In the genomic region with DNA sequence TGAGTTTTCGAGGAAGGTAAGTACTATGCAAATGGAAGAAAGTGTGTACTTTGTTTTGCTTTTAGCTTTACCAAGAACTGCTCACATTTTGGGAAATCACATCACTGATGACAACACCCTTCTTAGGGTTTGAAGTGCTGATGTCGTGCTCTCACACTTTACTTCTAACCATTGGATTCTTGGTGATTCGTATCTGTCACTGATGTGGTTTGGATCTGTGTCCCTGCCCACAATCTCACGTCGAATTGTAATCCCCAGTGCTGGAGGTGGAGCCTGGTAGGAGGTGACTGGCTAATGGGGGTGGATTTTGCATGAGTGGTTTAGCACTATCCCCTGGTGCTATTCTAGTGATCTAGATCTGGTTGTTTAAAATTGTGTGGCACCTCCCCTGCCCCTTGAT, we compare ENCODE assay signal across 22 cellular contexts.
DNase-seq lines count a peak whose midpoint lies in the region.
"Had no signal": no experiment of that assay in that cellular context is flagged by ENCODE, and none has a peak within 500 bp of the region (broad histone marks: within the 10 kb centered on the region; RNA-seq: fewer than 3 reads in every experiment).

No MANE protein-coding gene starts in this region.

- no peaks in the 10 kb centered on the region for H3K4me1 ChIP-seq in CD4-positive, alpha-beta memory T cell (ENCODE audit: insufficient read depth, low read length)
- H3K4me1 ChIP-seq: SJSA1, tibial nerve had no signal

- H3K4me1 Mint-ChIP-seq in CD4-positive, alpha-beta memory T cell = peaks cover 3 to 21% (median 7%) of the 10 kb centered on the region in 4 donors
- H3K4me1 Mint-ChIP-seq in activated T-helper 1 cell treated with anti-CD3 and anti-CD28 coated beads, Interleukin-12 subunit alpha, Interleukin-12 subunit beta, Interleukin-2, Interleukin-4 antibody, amounts not matched to agents 30 ng/mL and 10 ng/mL and 1 ng/mL, durations not matched to agents 14 hours and 24 hours and 36 hours (ENCODE audit: low read depth) = peaks cover 6% of the 10 kb centered on the region

- H3K36me3 ChIP-seq in CD4-positive, alpha-beta memory T cell (ENCODE audit: insufficient read depth, low read length) = no peaks in the 10 kb centered on the region
- H3K36me3 ChIP-seq: cardiac muscle cell, SJSA1, tibial nerve had no signal

- no peak overlapping the region for H3K27ac Mint-ChIP-seq in CD4-positive, alpha-beta memory T cell
- no peak overlapping the region for H3K27ac Mint-ChIP-seq in activated T-helper 1 cell treated with anti-CD3 and anti-CD28 coated beads, Interleukin-12 subunit alpha, Interleukin-12 subunit beta, Interleukin-2, Interleukin-4 antibody, amounts not matched to agents 30 ng/mL and 10 ng/mL and 1 ng/mL, durations not matched to agents 14 hours and 24 hours and 36 hours
- H3K27ac Mint-ChIP-seq: dendritic cell treated with granulocyte-macrophage colony-stimulating factor and Interleukin-4, amounts not matched to agents 40 ng/mL and 50 ng/mL, for 4 days had no signal

- POLR2A ChIA-PET in CD4-positive, alpha-beta memory T cell (lab: Charles Lee; ENCODE audit: partially characterized antibody) = no interaction called here

- no peaks in the 10 kb centered on the region for H3K36me3 Mint-ChIP-seq in CD4-positive, alpha-beta memory T cell
- no peaks in the 10 kb centered on the region for H3K36me3 Mint-ChIP-seq in activated T-helper 1 cell treated with anti-CD3 and anti-CD28 coated beads, Interleukin-12 subunit alpha, Interleukin-12 subunit beta, Interleukin-2, Interleukin-4 antibody, amounts not matched to agents 30 ng/mL and 10 ng/mL and 1 ng/mL, durations not matched to agents 14 hours and 24 hours and 36 hours (ENCODE audit: low read depth)

- H3K9me3 Mint-ChIP-seq in CD4-positive, alpha-beta memory T cell = peaks cover 0 to 4% (median 0%) of the 10 kb centered on the region in 8 donors
- H3K9me3 Mint-ChIP-seq in activated T-helper 1 cell treated with anti-CD3 and anti-CD28 coated beads, Interleukin-12 subunit alpha, Interleukin-12 subunit beta, Interleukin-2, Interleukin-4 antibody, amounts not matched to agents 30 ng/mL and 10 ng/mL and 1 ng/mL, durations not matched to agents 14 hours and 24 hours and 36 hours = no peaks in the 10 kb centered on the region
- H3K9me3 Mint-ChIP-seq: dendritic cell treated with granulocyte-macrophage colony-stimulating factor and Interleukin-4, amounts not matched to agents 40 ng/mL and 50 ng/mL, for 4 days had no signal

- peaks cover 3 to 4% of the 10 kb centered on the region in 2 donors for H3K27me3 Mint-ChIP-seq in CD4-positive, alpha-beta memory T cell
- peaks cover 4% of the 10 kb centered on the region for H3K27me3 Mint-ChIP-seq in activated T-helper 1 cell treated with anti-CD3 and anti-CD28 coated beads, Interleukin-12 subunit alpha, Interleukin-12 subunit beta, Interleukin-2, Interleukin-4 antibody, amounts not matched to agents 30 ng/mL and 10 ng/mL and 1 ng/mL, durations not matched to agents 14 hours and 24 hours and 36 hours (ENCODE audit: insufficient read depth)

- no peak overlapping the region for H3K27ac ChIP-seq in CD4-positive, alpha-beta memory T cell (ENCODE audit: low read depth, low read length)
- H3K27ac ChIP-seq: cardiac muscle cell, GM23248, SJSA1, tibial nerve had no signal

- H3K27me3 ChIP-seq in CD4-positive, alpha-beta memory T cell (ENCODE audit: insufficient read depth, low read length) = no peaks in the 10 kb centered on the region
- H3K27me3 ChIP-seq: SJSA1, tibial nerve had no signal

- DNase-seq in activated CD4-positive, alpha-beta T cell treated with anti-CD3 and anti-CD28 coated beads for 48 hours = peak; percentile 47
- DNase-seq in activated CD4-positive, alpha-beta T cell treated with anti-CD3 and anti-CD28 coated beads for 1 hour = no peak
- DNase-seq in CD4-positive, alpha-beta memory T cell = peak in 4 of 5 donors; percentile 11 to 67 (median 26)
- DNase-seq in activated T-helper 1 cell treated with anti-CD3 and anti-CD28 coated beads, Interleukin-12 subunit alpha, Interleukin-12 subunit beta, Interleukin-2, Interleukin-4 antibody, amounts not matched to agents 30 ng/mL and 10 ng/mL and 1 ng/mL, durations not matched to agents 14 hours and 24 hours and 36 hours (ENCODE audit: low spot score) = peak; percentile 4
- peak; percentile 5 to 17 for DNase-seq in stimulated activated CD4-positive, alpha-beta T cell treated with anti-CD3 and anti-CD28 coated beads, Interleukin-2, amount 100 ng/mL, for 48 hours
- DNase-seq in NCI-H524 treated with DMSO at 0.1 percent for 48 hours (lab: John Stamatoyannopoulos, UW) (no peak), NOMO-1 treated with DMSO at 0.1 percent for 48 hours (lab: John Stamatoyannopoulos, UW; ENCODE audit: unreplicated experiment) (no peak), Kasumi-1 (lab: John Stamatoyannopoulos, UW) (no peak)
- DNase-seq: 8988T; activated effector memory CD4-positive, alpha-beta T cell treated with Interleukin-2 at 50 U/mL for 16 hours; COR-L47; GM23248; left cardiac atrium; mesenchymal stem cell; NCI-H1436 treated with DMSO at 0.1 percent for 48 hours; NCI-H524; stimulated activated naive CD4-positive, alpha-beta T cell had no signal

- H3K4me3 ChIP-seq in CD4-positive, alpha-beta memory T cell (ENCODE audit: low read length in 2 of 2) = no peak overlapping the region
- H3K4me3 ChIP-seq: cardiac muscle cell, GM23248, K562, SJSA1, tibial nerve had no signal

- CTCF ChIA-PET in CD4-positive, alpha-beta memory T cell (lab: Charles Lee; ENCODE audit: partially characterized antibody) = no interaction called here

- intact Hi-C loops in CD4-positive, alpha-beta memory T cell (cut with micrococcal nuclease) = no loop called here
- intact Hi-C loops in activated T-helper 1 cell treated with anti-CD3 and anti-CD28 coated beads, Interleukin-12 subunit alpha, Interleukin-12 subunit beta, Interleukin-2, Interleukin-4 antibody, amounts not matched to agents 30 ng/mL and 10 ng/mL and 1 ng/mL, durations not matched to agents 14 hours and 24 hours and 36 hours (cut with micrococcal nuclease) = no loop called here

- no peak overlapping the region for H3K4me3 Mint-ChIP-seq in CD4-positive, alpha-beta memory T cell
- H3K4me3 Mint-ChIP-seq in activated T-helper 1 cell treated with anti-CD3 and anti-CD28 coated beads, Interleukin-12 subunit alpha, Interleukin-12 subunit beta, Interleukin-2, Interleukin-4 antibody, amounts not matched to agents 30 ng/mL and 10 ng/mL and 1 ng/mL, durations not matched to agents 14 hours and 24 hours and 36 hours = no peak overlapping the region
- H3K4me3 Mint-ChIP-seq: dendritic cell treated with granulocyte-macrophage colony-stimulating factor and Interleukin-4, amounts not matched to agents 40 ng/mL and 50 ng/mL, for 4 days had no signal

- H3K9me3 ChIP-seq in CD4-positive, alpha-beta memory T cell (ENCODE audit: control insufficient read depth in 1 of 2, low read length in 2 of 2) = no peaks in the 10 kb centered on the region
- H3K9me3 ChIP-seq: SJSA1, tibial nerve had no signal

Comparison
In these comparisons a context has a peak if more than half of its experiments do, and no peak if none do; other contexts are left out.
1. DNase-seq: peak in activated CD4-positive, alpha-beta T cell treated with anti-CD3 and anti-CD28 coated beads for 48 hours (single experiment), CD4-positive, alpha-beta memory T cell (4 of 5), activated T-helper 1 cell treated with anti-CD3 and anti-CD28 coated beads, Interleukin-12 subunit alpha, Interleukin-12 subunit beta, Interleukin-2, Interleukin-4 antibody, amounts not matched to agents 30 ng/mL and 10 ng/mL and 1 ng/mL, durations not matched to agents 14 hours and 24 hours and 36 hours (single experiment) and stimulated activated CD4-positive, alpha-beta T cell treated with anti-CD3 and anti-CD28 coated beads, Interleukin-2, amount 100 ng/mL, for 48 hours (2 of 2); none in activated CD4-positive, alpha-beta T cell treated with anti-CD3 and anti-CD28 coated beads for 1 hour (single experiment), NCI-H524 treated with DMSO at 0.1 percent for 48 hours (single experiment), NOMO-1 treated with DMSO at 0.1 percent for 48 hours (single experiment) and Kasumi-1 (0 of 2).